In genomic region chr11:76862794-76863193, GRCh38 we compare ENCODE assay signal across 6 cellular contexts. TPM values are rescaled to one million over a fixed set of nuclear protein-coding genes. Genes with fewer than 3 reads are reported as not detected.
A peak's percentile ranks its signal among the peaks of the same experiment; 100 is the strongest.
DNase-seq lines count a peak whose midpoint lies in the region; ATAC-seq and TF ChIP-seq lines count a peak whose summit lies in the region.
"Not testable (repeated sequence)": the region's sequence is repeated elsewhere in the genome, so short reads cannot be mapped to it uniquely, and the experiment has no call there.

No MANE protein-coding gene starts in this region.

- H2AFZ ChIP-seq in Loucy (ENCODE audit: low read length); mammary epithelial cell (ENCODE audit: low read depth, low read length): not testable (repeated sequence)

- peaks cover 31% of the 10 kb centered on the region for H3K4me1 Mint-ChIP-seq in CD8-positive, alpha-beta T cell (ENCODE audit: low read depth)
- H3K4me1 Mint-ChIP-seq in WTC11, result peaks cover 21% of the 10 kb centered on the region

- H3K4me3 Mint-ChIP-seq in CD8-positive, alpha-beta T cell; WTC11: not testable (repeated sequence)

- intact Hi-C loops in CD8-positive, alpha-beta T cell (cut with DNase I, micrococcal nuclease), result loop anchor here in 1 of 2 experiments (10.0 kb wide), 1 partner anchor 1132 kb away; the partner anchor contains the start of gene INTS4
- intact Hi-C loops in mammary epithelial cell (cut with micrococcal nuclease), result loop anchor here (2.0 kb wide), 1 partner anchor 18 kb away; no protein-coding TSS in a partner anchor
- intact Hi-C loops in lower lobe of right lung (cut with DNase I); spleen (cut with DNase I; ENCODE audit: low total_unique reads): not testable (repeated sequence)

- H3K9me3 Mint-ChIP-seq in CD8-positive, alpha-beta T cell; WTC11: not testable (repeated sequence)

- DNase-seq in CD8-positive, alpha-beta T cell; WTC11 (ENCODE audit: low spot score); mammary epithelial cell; lower lobe of right lung; spleen: not testable (repeated sequence)

- H3K4me1 ChIP-seq in CD8-positive, alpha-beta T cell (ENCODE audit: insufficient read depth, low read length), result peaks cover 21% of the 10 kb centered on the region
- H3K4me1 ChIP-seq in Loucy (ENCODE audit: insufficient read depth, low read length, poor library complexity, severe bottlenecking) (peaks cover 27% of the 10 kb centered on the region), mammary epithelial cell (ENCODE audit: insufficient read depth, low read length) (peaks cover 10% of the 10 kb centered on the region), lower lobe of right lung (peaks cover 53% of the 10 kb centered on the region), spleen (peaks cover 6 to 65% (median 42%) of the 10 kb centered on the region in 6 donors)

- not testable (repeated sequence) for H3K27me3 Mint-ChIP-seq in CD8-positive, alpha-beta T cell (ENCODE audit: low read depth); WTC11 (ENCODE audit: low read depth)

- not testable (repeated sequence) for H3K36me3 ChIP-seq in CD8-positive, alpha-beta T cell (ENCODE audit: insufficient read depth, low read length); Loucy (ENCODE audit: insufficient read depth, low read length); mammary epithelial cell (ENCODE audit: insufficient read depth, low read length); lower lobe of right lung; spleen

- H3K4me2 ChIP-seq in Loucy (ENCODE audit: low read depth, low read length, poor library complexity, severe bottlenecking), result peak overlapping the region; percentile 96
- H3K4me2 ChIP-seq in mammary epithelial cell (ENCODE audit: insufficient read depth, low read depth, low read length), result peak overlapping the region; percentile 81

- not testable (repeated sequence) for H3K9ac ChIP-seq in Loucy (ENCODE audit: low read depth, low read length, poor library complexity, severe bottlenecking); mammary epithelial cell (ENCODE audit: insufficient read depth, low read length)

- H3K27me3 ChIP-seq in CD8-positive, alpha-beta T cell (ENCODE audit: insufficient read depth, low read length); Loucy (ENCODE audit: insufficient read depth, low read length, poor library complexity, severe bottlenecking); mammary epithelial cell (ENCODE audit: insufficient read depth, low read length); lower lobe of right lung (ENCODE audit: low read depth); spleen (replicated peaks in 1 of 7): not testable (repeated sequence)

- 0 out of 2 replicates have a peak, but pooled peaks cover 16% of the 10 kb centered on the region for H3K79me2 ChIP-seq in Loucy (ENCODE audit: insufficient read depth, low read length)
- H3K79me2 ChIP-seq in mammary epithelial cell (ENCODE audit: insufficient read depth, low read length), result peaks cover 61% of the 10 kb centered on the region

- not testable (repeated sequence) for H3K27ac ChIP-seq in CD8-positive, alpha-beta T cell (ENCODE audit: low read depth, low read length); mammary epithelial cell (ENCODE audit: insufficient read depth, low read depth, low read length); lower lobe of right lung
- peak overlapping the region in 5 of 8 donors; percentile 37 to 93 (median 65) for H3K27ac ChIP-seq in spleen

- not testable (repeated sequence) for H3K4me3 ChIP-seq in CD8-positive, alpha-beta T cell (ENCODE audit: low read depth, low read length); Loucy (ENCODE audit: low read length, poor library complexity, severe bottlenecking); mammary epithelial cell (replicated peaks in 1 of 3; ENCODE audit: insufficient read depth in 1 of 3, low read depth in 2 of 3, low read length in 3 of 3)
- H3K4me3 ChIP-seq in lower lobe of right lung (peak overlapping the region; percentile 76), spleen (peak overlapping the region in 3 of 8 donors; percentile 58 to 86 (median 66))

- not testable (repeated sequence) for H3K9me2 ChIP-seq in Loucy (replicated peaks; ENCODE audit: low read depth, low read length)

- not testable (repeated sequence) for BruUV-seq in mammary epithelial cell (replicated peaks; lab: Mats Ljungman, UMichigan)

- not testable (repeated sequence) for TF ChIP-seq POLR2A in spleen (IDR thresholded peaks at IDR 0.05)

- not testable (repeated sequence) for H3F3A ChIP-seq in Loucy (ENCODE audit: low read depth)

- TF ChIP-seq CTCF in CD8-positive, alpha-beta T cell (IDR thresholded peaks at IDR 0.05); Loucy (conservative IDR thresholded peaks at IDR 0.05; ENCODE audit: low read length); WTC11 (IDR thresholded peaks at IDR 0.05); mammary epithelial cell (conservative IDR thresholded peaks at IDR 0.05 in 1 of 2, IDR thresholded peaks at IDR 0.05 in 1 of 2; ENCODE audit: extremely low read depth in 1 of 2, insufficient read depth in 1 of 2, low read depth in 1 of 2, low read length in 2 of 2); lower lobe of right lung (IDR thresholded peaks at IDR 0.05); spleen (IDR thresholded peaks at IDR 0.05 in 8 of 11, conservative IDR thresholded peaks at IDR 0.05 in 3 of 11): not testable (repeated sequence)

- POLR2A ChIA-PET in CD8-positive, alpha-beta T cell (lab: Charles Lee); WTC11 (lab: Charles Lee): not testable (repeated sequence)

- ATAC-seq in CD8-positive, alpha-beta T cell; WTC11; lower lobe of right lung: not testable (repeated sequence)

- 0% methylated on average over 1 of the region's 2 CpGs for WGBS in mammary epithelial cell (ENCODE audit: low coverage, missing lambda C conversion rate)
- 84 to 92% (median 90%) methylated on average over 2 of the region's 2 CpGs for WGBS in spleen, 5 donors

- CTCF ChIA-PET in CD8-positive, alpha-beta T cell (lab: Charles Lee); mammary epithelial cell (lab: Charles Lee; ENCODE audit: low non-redundant PET): not testable (repeated sequence)
- CTCF ChIA-PET in WTC11 (lab: Charles Lee), result interaction anchor here (1.2 kb wide), 1 partner anchor 56 kb away, joined by 3 read pairs; no protein-coding TSS in a partner anchor

- not testable (repeated sequence) for H3K36me3 Mint-ChIP-seq in CD8-positive, alpha-beta T cell; WTC11

- dilution Hi-C loops in mammary epithelial cell (cut with HindIII; ENCODE audit: low sequenced_read_pairs), result not testable (repeated sequence)

- H4K20me1 ChIP-seq in Loucy (ENCODE audit: insufficient read depth, low read length, poor library complexity, severe bottlenecking); mammary epithelial cell (ENCODE audit: insufficient read depth, low read length): not testable (repeated sequence)

- not testable (repeated sequence) for H3K9me3 ChIP-seq in CD8-positive, alpha-beta T cell (ENCODE audit: low read length); Loucy (ENCODE audit: insufficient read depth, low read depth, low read length); mammary epithelial cell (replicated peaks; ENCODE audit: insufficient read depth, low read length); lower lobe of right lung; spleen

- in situ Hi-C loops in mammary epithelial cell (cut with MboI; ENCODE audit: low sequenced_read_pairs in 2 of 2), result not testable (repeated sequence)

- peak overlapping the region; percentile 25 for H3K27ac Mint-ChIP-seq in CD8-positive, alpha-beta T cell
- not testable (repeated sequence) for H3K27ac Mint-ChIP-seq in WTC11

TF ChIP-seq in WTC11, 78 proteins besides CTCF, POLR2A, EP300 and RAD21:
- peak; percentile 56; the same call in 1 of the 2 replicates for TF ChIP-seq ZNF121 (CRISPR knock-in tag; IDR thresholded peaks at IDR 0.05)

RNA-seq across cellular contexts. Expression of gene ACER3, which starts 2.1 kb away (rescaled TPM):
- 1 to 10 TPM; 5.0 to 5.8 TPM for total RNA-seq in CD8-positive, alpha-beta T cell
- total RNA-seq in WTC11 (2021), result 12.3 to 13.7 TPM (median 12.8 TPM) in 3 replicates
- total RNA-seq in mammary epithelial cell, result 10 to 100 TPM; 21.8 to 46.0 TPM
- polyA plus RNA-seq in mammary epithelial cell, result 30.3 TPM
- polyA minus RNA-seq in mammary epithelial cell, result 27.9 TPM
- 67.2 TPM for total RNA-seq in lower lobe of right lung
- 10 to 100 TPM; 24.8 to 52.2 (median 35.7) TPM for total RNA-seq in spleen
- 1 to 10 TPM; 2.9 to 3.7 (median 2.9) TPM for polyA plus RNA-seq in spleen
